Comparison of ENCODE assay signal across 8 cellular contexts in genomic region chr10:104122273-104123107, GRCh38. TPM values are rescaled to one million over a fixed set of nuclear protein-coding genes. Genes with fewer than 3 reads are reported as not detected.
DNase-seq lines count a peak whose midpoint lies in the region; ATAC-seq and TF ChIP-seq lines count a peak whose summit lies in the region.

No MANE protein-coding gene starts in this region.

- CTCF ChIA-PET in AG04449 (lab: Yijun Ruan, JAX) = interaction anchor here (0.6 to 10.6 kb wide), 52 partner anchors 8 to 410 kb away, joined by 3 to 148 read pairs (median 4); no protein-coding TSS in a partner anchor

- peak overlapping the region; percentile 92 to 94 for H3K4me3 Mint-ChIP-seq in stimulated activated naive B cell treated with anti-CD40 and anti-IgM and Interleukin-4, amounts not matched to agents 10 μg/mL and 1 μg/mL and 100 μg/mL, for 72 hours

- DNase-seq in AG04449 (ENCODE audit: low read depth, low spot score) (no peak), SIG-M5 treated with dmso at 0.1 percent for 504 hours (lab: John Stamatoyannopoulos, UW; ENCODE audit: unreplicated experiment) (no peak), left colon (no peak)
- DNase-seq in stimulated activated naive B cell treated with anti-CD40 and anti-IgM and Interleukin-4, amounts not matched to agents 10 μg/mL and 1 μg/mL and 100 μg/mL, for 72 hours = no peak

- peak overlapping the region; percentile 97 for H3K27ac Mint-ChIP-seq in stimulated activated naive B cell treated with anti-CD40 and anti-IgM and Interleukin-4, amounts not matched to agents 10 μg/mL and 1 μg/mL and 100 μg/mL, for 72 hours

- H3K27ac ChIP-seq in KMS-11 = peak overlapping the region; percentile 100
- H3K27ac ChIP-seq in angular gyrus (ENCODE audit: low read depth, low read length) = peak overlapping the region; percentile 79
- H3K27ac ChIP-seq in iPS-18a (ENCODE audit: low read length) = peak overlapping the region; percentile 94

- intact Hi-C loops in left colon (cut with DNase I, micrococcal nuclease) = loop anchor here in 1 of 2 donors (10.0 kb wide), 1 partner anchor 148 kb away; no protein-coding TSS in a partner anchor

- H3K36me3 Mint-ChIP-seq in stimulated activated naive B cell treated with anti-CD40 and anti-IgM and Interleukin-4, amounts not matched to agents 10 μg/mL and 1 μg/mL and 100 μg/mL, for 72 hours = peaks cover 10 to 13% of the 10 kb centered on the region in 2 donors

- H4K20me1 ChIP-seq in KMS-11 (ENCODE audit: insufficient read depth) = no peaks in the 10 kb centered on the region

- H3K79me2 ChIP-seq in KMS-11 (ENCODE audit: insufficient read depth, low read depth) = no peaks in the 10 kb centered on the region

- peak overlapping the region; percentile 72 for H2AFZ ChIP-seq in KMS-11 (ENCODE audit: low read depth)

- peak overlapping the region; percentile 68 for H3K4me2 ChIP-seq in KMS-11

- H3K4me1 ChIP-seq in KMS-11 (ENCODE audit: low read depth, poor library complexity, severe bottlenecking) = peaks cover 41% of the 10 kb centered on the region
- H3K4me1 ChIP-seq in iPS-18a (ENCODE audit: control insufficient read depth, low read depth, low read length) = peaks cover 16% of the 10 kb centered on the region

- no peaks in the 10 kb centered on the region for H3K9me3 ChIP-seq in iPS-18a (ENCODE audit: control insufficient read depth, low read depth, low read length)

- POLR2A ChIA-PET in AG04449 (lab: Yijun Ruan, JAX) = interaction anchor here (0.7 to 1.8 kb wide), 7 partner anchors 13 to 177 kb away, joined by 3 to 19 read pairs (median 4); partner anchors contain the start of gene GSTO1

- no peaks in the 10 kb centered on the region for H3K9me3 Mint-ChIP-seq in stimulated activated naive B cell treated with anti-CD40 and anti-IgM and Interleukin-4, amounts not matched to agents 10 μg/mL and 1 μg/mL and 100 μg/mL, for 72 hours

- H3K36me3 ChIP-seq in KMS-11 (ENCODE audit: insufficient read depth) (no peaks in the 10 kb centered on the region), iPS-18a (ENCODE audit: control insufficient read depth, low read depth, low read length) (peaks cover 3% of the 10 kb centered on the region)

- TF ChIP-seq CTCF in AG04449 (IDR thresholded peaks at IDR 0.05; ENCODE audit: insufficient read depth, low read length, missing control alignments) (no peak), KMS-11 (conservative IDR thresholded peaks at IDR 0.05; ENCODE audit: low read depth, low read length) (no peak)

- H3K4me1 Mint-ChIP-seq in stimulated activated naive B cell treated with anti-CD40 and anti-IgM and Interleukin-4, amounts not matched to agents 10 μg/mL and 1 μg/mL and 100 μg/mL, for 72 hours = peaks cover 12 to 13% of the 10 kb centered on the region in 2 donors

- no peaks in the 10 kb centered on the region for H3K27me3 Mint-ChIP-seq in stimulated activated naive B cell treated with anti-CD40 and anti-IgM and Interleukin-4, amounts not matched to agents 10 μg/mL and 1 μg/mL and 100 μg/mL, for 72 hours

- H3K4me3 ChIP-seq in AG04449 (ENCODE audit: low read depth, low read length) (peak overlapping the region; percentile 86), KMS-11 (IDR thresholded peaks at IDR 0.05; ENCODE audit: insufficient read depth, low read depth, low read length) (peak overlapping the region; percentile 26), iPS-18a (ENCODE audit: low read length) (peak overlapping the region; percentile 96)

- ATAC-seq in GM18907 (IDR thresholded peaks at IDR 0.05; ENCODE audit: unreplicated experiment) (peak; percentile 9), left colon (no peak)
- ATAC-seq in stimulated activated naive B cell treated with anti-CD40 and anti-IgM and Interleukin-4, amounts not matched to agents 10 μg/mL and 1 μg/mL and 100 μg/mL, for 72 hours (replicated peaks) = peak; percentile 1

- H3K9ac ChIP-seq in KMS-11 (peak overlapping the region; percentile 79), iPS-18a (ENCODE audit: low read length) (peak overlapping the region; percentile 98)

- H3K27me3 ChIP-seq in KMS-11 (ENCODE audit: insufficient read depth, low read depth) (no peaks in the 10 kb centered on the region), iPS-18a (ENCODE audit: control insufficient read depth, insufficient read depth, low read length) (no peaks in the 10 kb centered on the region)

RNA-seq across cellular contexts. Expression of gene SFR1, which starts 0.5 kb away (rescaled TPM):
- total RNA-seq in left colon = 1 to 10 TPM; 3.4 to 5.6 TPM

RNA-seq across cellular contexts. Expression of gene COL17A1, which starts 36.8 kb away (rescaled TPM):
- total RNA-seq in left colon = 100 to 1,000 TPM; 159 to 328 TPM

Comparison
In these comparisons a context has a peak if more than half of its experiments do, and no peak if none do; other contexts are left out.
1. H3K4me3 ChIP-seq: peak in every context shown above with its lines; median percentile 96 in iPS-18a; 86 in AG04449; 26 in KMS-11.